Comparison of ENCODE assay signal across 30 cellular contexts in the genomic region with DNA sequence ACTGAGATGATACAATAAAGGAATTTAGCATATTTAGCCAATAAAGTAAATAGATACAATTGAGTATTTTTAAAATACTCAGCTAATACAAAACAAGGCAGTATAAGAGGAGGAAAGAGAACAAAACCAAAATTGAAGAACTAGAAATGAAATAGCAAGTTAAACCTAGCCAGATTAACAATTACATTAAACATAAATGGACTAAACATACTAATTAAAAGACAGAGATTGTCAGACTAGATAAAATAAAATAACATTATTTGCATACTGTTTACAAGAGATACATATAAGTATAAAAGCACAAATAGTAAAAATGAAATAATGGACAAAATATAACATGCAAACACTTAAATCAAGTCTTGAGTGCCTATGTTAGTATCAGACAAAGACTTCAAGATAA.
DNase-seq lines count a peak whose midpoint lies in the region; ATAC-seq, FAIRE-seq and TF ChIP-seq lines count a peak whose summit lies in the region.
"Had no signal": no experiment of that assay in that cellular context is flagged by ENCODE, and none has a peak within 500 bp of the region (broad histone marks: within the 10 kb centered on the region; RNA-seq: fewer than 3 reads in every experiment).

No MANE protein-coding gene starts in this region.

- no TSS peak for BruUV-seq in K562 (replicated peaks; lab: Mats Ljungman, UMichigan)

- H3K36me3 ChIP-seq in K562 (ENCODE audit: control insufficient read depth, insufficient read depth, low read length) (peaks cover 5% of the 10 kb centered on the region; the same call in 1 of the 3 replicates), vagina (no peaks in the 10 kb centered on the region)
- H3K36me3 ChIP-seq: BE2C; BLaER1; BLaER1 treated with 17β-estradiol and CSF1 and Interleukin-3, amounts not matched to agents 10 nM and 100 nM had no signal

- H3K4me1 ChIP-seq in K562 (replicated peaks in 1 of 2; ENCODE audit: control insufficient read depth in 2 of 2, insufficient read depth in 2 of 2, low read length in 2 of 2) (no peaks in the 10 kb centered on the region), vagina (no peaks in the 10 kb centered on the region)
- H3K4me1 ChIP-seq: A549; BE2C; BLaER1; BLaER1 treated with 17β-estradiol and CSF1 and Interleukin-3, amounts not matched to agents 10 nM and 100 nM; Caco-2 had no signal

- H3K79me2 ChIP-seq in K562 (ENCODE audit: control insufficient read depth, insufficient read depth, low read length), result no peaks in the 10 kb centered on the region

- H3K9me3 ChIP-seq in K562 (replicated peaks; ENCODE audit: control insufficient read depth, insufficient read depth, low read depth, low read length) (no peaks in the 10 kb centered on the region), vagina (no peaks in the 10 kb centered on the region)
- H3K9me3 ChIP-seq: A549, BE2C, BLaER1, Caco-2 had no signal

- intact Hi-C loops in K562 (cut with micrococcal nuclease), result no loop called here
- intact Hi-C loops in vagina (cut with DNase I), result no loop called here

- TF ChIP-seq RAD21 in K562 (CRISPR knock-in tag; conservative IDR thresholded peaks at IDR 0.05 in 1 of 2, IDR thresholded peaks at IDR 0.05 in 1 of 2), result no peak

- in situ Hi-C loops in K562 (cut with MboI), result no loop called here

- no peak for TF ChIP-seq EP300 in K562 (IDR thresholded peaks at IDR 0.05; ENCODE audit: low read length)

- H3K27me3 ChIP-seq in K562 (ENCODE audit: control insufficient read depth in 2 of 2, insufficient read depth in 2 of 2, low read length in 2 of 2) (no peaks in the 10 kb centered on the region), vagina (no peaks in the 10 kb centered on the region)
- H3K27me3 ChIP-seq: BE2C; BLaER1; BLaER1 treated with 17β-estradiol and CSF1 and Interleukin-3, amounts not matched to agents 10 nM and 100 nM had no signal

- H3K4me2 ChIP-seq in K562 (ENCODE audit: insufficient read depth, low read length), result no peak overlapping the region
- H3K4me2 ChIP-seq: A549; BLaER1; BLaER1 treated with 17β-estradiol and CSF1 and Interleukin-3, amounts not matched to agents 10 nM and 100 nM had no signal

- TF ChIP-seq CTCF in K562 (IDR thresholded peaks at IDR 0.05 in 2 of 3, conservative IDR thresholded peaks at IDR 0.05 in 1 of 3; ENCODE audit: insufficient read depth in 2 of 3, low read depth in 1 of 3, low read length in 3 of 3) (no peak), vagina (IDR thresholded peaks at IDR 0.05) (no peak)

- POLR2A ChIA-PET in K562 (lab: Yijun Ruan, JAX), result no interaction called here

- no peak overlapping the region for H3K9ac ChIP-seq in K562 (ENCODE audit: insufficient read depth in 1 of 2, low read depth in 2 of 2, low read length in 2 of 2)
- H3K9ac ChIP-seq: BLaER1; BLaER1 treated with 17β-estradiol and CSF1 and Interleukin-3, amounts not matched to agents 10 nM and 100 nM had no signal

- no peak for TF ChIP-seq POLR2A in K562 (conservative IDR thresholded peaks at IDR 0.05)
- TF ChIP-seq POLR2A in vagina (IDR thresholded peaks at IDR 0.05), result no peak

- ATAC-seq in K562, result no peak
- ATAC-seq: A549; CD8-positive, alpha-beta T cell had no signal

- H4K20me1 ChIP-seq in K562 (replicated peaks; ENCODE audit: control insufficient read depth, insufficient read depth, low read length), result no peaks in the 10 kb centered on the region
- H4K20me1 ChIP-seq: BLaER1; BLaER1 treated with 17β-estradiol and CSF1 and Interleukin-3, amounts not matched to agents 10 nM and 100 nM had no signal

- H3K9me1 ChIP-seq in K562 (ENCODE audit: control insufficient read depth, insufficient read depth, low read length), result no peaks in the 10 kb centered on the region

- H3K27ac ChIP-seq in K562 (ENCODE audit: extremely low read depth, low read depth, low read length) (no peak overlapping the region), vagina (no peak overlapping the region)
- H3K27ac ChIP-seq: 22Rv1; A549; BLaER1; BLaER1 treated with 17β-estradiol and CSF1 and Interleukin-3, amounts not matched to agents 10 nM and 100 nM; C4-2B had no signal

- DNase-seq in K562 (ENCODE audit: extremely low read depth in 1 of 4, low spot score in 3 of 4) (no peak), HUDEP-2 (lab: John Stamatoyannopoulos, UW; ENCODE audit: unreplicated experiment in 76 of 76) (no peak), vagina (ENCODE audit: extremely low spot score in 2 of 2) (no peak)
- DNase-seq: 8988T; ACHN; AML-193; BE2C; C1 segment of cervical spinal cord; Caco-2; Calu3; CD4-positive, alpha-beta memory T cell; CD4-positive, alpha-beta T cell; CD4-positive, CD25-positive, alpha-beta regulatory T cell; CD8-positive, alpha-beta memory T cell; CD8-positive, alpha-beta T cell; COR-L47; DMS 273 treated with DMSO at 0.1 percent for 48 hours; DMS153; DMS53; DMS79; DMS79 treated with DMSO at 0.1 percent for 48 hours; DND-41; EL had no signal

- CTCF ChIA-PET in K562 (lab: Yijun Ruan, JAX; ENCODE audit: low intra/inter-chr PET ratio), result no interaction called here

- no peak overlapping the region for H3K4me3 ChIP-seq in K562
- H3K4me3 ChIP-seq in vagina, result no peak overlapping the region
- H3K4me3 ChIP-seq: A549; BLaER1; BLaER1 treated with 17β-estradiol and CSF1 and Interleukin-3, amounts not matched to agents 10 nM and 100 nM had no signal

- FAIRE-seq in G401.6 (lab: Jason Lieb, UNC), result peak; percentile 15
- no peak for FAIRE-seq in K562 (lab: Jason Lieb, UNC)
- FAIRE-seq: A549, D721Med had no signal

- H2AFZ ChIP-seq in K562 (ENCODE audit: low read depth, low read length), result no peak overlapping the region

TF ChIP-seq in K562, 482 proteins besides CTCF, POLR2A, EP300 and RAD21:
- TF ChIP-seq, protein P1, sequence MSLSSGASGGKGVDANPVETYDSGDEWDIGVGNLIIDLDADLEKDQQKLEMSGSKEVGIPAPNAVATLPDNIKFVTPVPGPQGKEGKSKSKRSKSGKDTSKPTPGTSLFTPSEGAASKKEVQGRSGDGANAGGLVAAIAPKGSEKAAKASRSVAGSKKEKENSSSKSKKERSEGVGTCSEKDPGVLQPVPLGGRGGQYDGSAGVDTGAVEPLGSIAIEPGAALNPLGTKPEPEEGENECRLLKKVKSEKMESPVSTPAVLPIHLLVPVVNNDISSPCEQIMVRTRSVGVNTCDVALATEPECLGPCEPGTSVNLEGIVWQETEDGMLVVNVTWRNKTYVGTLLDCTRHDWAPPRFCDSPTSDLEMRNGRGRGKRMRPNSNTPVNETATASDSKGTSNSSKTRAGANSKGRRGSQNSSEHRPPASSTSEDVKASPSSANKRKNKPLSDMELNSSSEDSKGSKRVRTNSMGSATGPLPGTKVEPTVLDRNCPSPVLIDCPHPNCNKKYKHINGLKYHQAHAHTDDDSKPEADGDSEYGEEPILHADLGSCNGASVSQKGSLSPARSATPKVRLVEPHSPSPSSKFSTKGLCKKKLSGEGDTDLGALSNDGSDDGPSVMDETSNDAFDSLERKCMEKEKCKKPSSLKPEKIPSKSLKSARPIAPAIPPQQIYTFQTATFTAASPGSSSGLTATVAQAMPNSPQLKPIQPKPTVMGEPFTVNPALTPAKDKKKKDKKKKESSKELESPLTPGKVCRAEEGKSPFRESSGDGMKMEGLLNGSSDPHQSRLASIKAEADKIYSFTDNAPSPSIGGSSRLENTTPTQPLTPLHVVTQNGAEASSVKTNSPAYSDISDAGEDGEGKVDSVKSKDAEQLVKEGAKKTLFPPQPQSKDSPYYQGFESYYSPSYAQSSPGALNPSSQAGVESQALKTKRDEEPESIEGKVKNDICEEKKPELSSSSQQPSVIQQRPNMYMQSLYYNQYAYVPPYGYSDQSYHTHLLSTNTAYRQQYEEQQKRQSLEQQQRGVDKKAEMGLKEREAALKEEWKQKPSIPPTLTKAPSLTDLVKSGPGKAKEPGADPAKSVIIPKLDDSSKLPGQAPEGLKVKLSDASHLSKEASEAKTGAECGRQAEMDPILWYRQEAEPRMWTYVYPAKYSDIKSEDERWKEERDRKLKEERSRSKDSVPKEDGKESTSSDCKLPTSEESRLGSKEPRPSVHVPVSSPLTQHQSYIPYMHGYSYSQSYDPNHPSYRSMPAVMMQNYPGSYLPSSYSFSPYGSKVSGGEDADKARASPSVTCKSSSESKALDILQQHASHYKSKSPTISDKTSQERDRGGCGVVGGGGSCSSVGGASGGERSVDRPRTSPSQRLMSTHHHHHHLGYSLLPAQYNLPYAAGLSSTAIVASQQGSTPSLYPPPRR (CRISPR knock-in tag; IDR thresholded peaks at IDR 0.05; ENCODE audit: borderline replicate concordance), result no peak
- TF ChIP-seq ZNF507 (tag; conservative IDR thresholded peaks at IDR 0.05) (peak; percentile 92), NRF1 (conservative IDR thresholded peaks at IDR 0.05 in 1 of 2, IDR thresholded peaks at IDR 0.05 in 1 of 2) (no peak), XRCC5 (IDR thresholded peaks at IDR 0.05; ENCODE audit: low read depth, low read length) (no peak)
- TF ChIP-seq, protein P2, sequence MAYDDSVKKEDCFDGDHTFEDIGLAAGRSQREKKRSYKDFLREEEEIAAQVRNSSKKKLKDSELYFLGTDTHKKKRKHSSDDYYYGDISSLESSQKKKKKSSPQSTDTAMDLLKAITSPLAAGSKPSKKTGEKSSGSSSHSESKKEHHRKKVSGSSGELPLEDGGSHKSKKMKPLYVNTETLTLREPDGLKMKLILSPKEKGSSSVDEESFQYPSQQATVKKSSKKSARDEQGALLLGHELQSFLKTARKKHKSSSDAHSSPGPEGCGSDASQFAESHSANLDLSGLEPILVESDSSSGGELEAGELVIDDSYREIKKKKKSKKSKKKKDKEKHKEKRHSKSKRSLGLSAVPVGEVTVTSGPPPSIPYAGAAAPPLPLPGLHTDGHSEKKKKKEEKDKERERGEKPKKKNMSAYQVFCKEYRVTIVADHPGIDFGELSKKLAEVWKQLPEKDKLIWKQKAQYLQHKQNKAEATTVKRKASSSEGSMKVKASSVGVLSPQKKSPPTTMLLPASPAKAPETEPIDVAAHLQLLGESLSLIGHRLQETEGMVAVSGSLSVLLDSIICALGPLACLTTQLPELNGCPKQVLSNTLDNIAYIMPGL (CRISPR knock-in tag; IDR thresholded peaks at IDR 0.05), result no peak
